1 cellular context compared by ENCODE assay signal in the genomic region with DNA sequence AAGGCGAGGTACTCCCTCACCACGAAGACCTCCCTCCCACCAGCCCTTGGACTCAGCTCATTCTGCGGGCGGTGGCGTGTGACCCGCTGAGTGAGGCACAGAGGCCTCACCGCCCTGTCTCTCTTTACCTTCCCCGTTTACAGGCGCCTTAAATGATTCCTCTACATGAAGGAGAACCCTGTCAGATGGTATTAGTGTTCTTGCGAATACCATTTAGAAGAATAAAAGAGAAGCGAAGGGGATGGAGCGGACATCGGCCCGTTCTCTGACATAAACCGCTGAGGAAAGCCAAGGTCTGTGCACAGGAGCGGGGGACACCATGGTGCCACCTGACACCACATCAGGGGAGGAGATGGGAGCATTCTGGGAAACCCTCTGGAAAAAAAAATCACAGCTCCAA.
TF ChIP-seq lines count a peak whose summit lies in the region.

No MANE protein-coding gene starts in this region.

TF ChIP-seq in IMR-90, 13 proteins besides CTCF, POLR2A, EP300 and RAD21 (continued from another document):
- TF ChIP-seq USF2 (IDR thresholded peaks at IDR 0.05; ENCODE audit: low read depth, low read length) (no peak), MAZ (IDR thresholded peaks at IDR 0.05; ENCODE audit: borderline replicate concordance, low read depth, low read length) (no peak), BHLHE40 (IDR thresholded peaks at IDR 0.05; ENCODE audit: low read depth, low read length) (no peak)
TF ChIP-seq in IMR-90: peak in this region for 0.
